ENCODE assay signal across 26 cellular contexts in genomic region chrX:67574696-67575095, GRCh38. TPM values are rescaled to one million over a fixed set of nuclear protein-coding genes. Genes with fewer than 3 reads are reported as not detected.
DNase-seq lines count a peak whose midpoint lies in the region; ATAC-seq and TF ChIP-seq lines count a peak whose summit lies in the region.
"Had no signal": no experiment of that assay in that cellular context is flagged by ENCODE, and none has a peak within 500 bp of the region (broad histone marks: within the 10 kb centered on the region; RNA-seq: fewer than 3 reads in every experiment).

No MANE protein-coding gene starts in this region.

- H3K27ac ChIP-seq in SK-N-MC (peak overlapping the region; percentile 74; the same call in 1 of the 2 replicates), foreskin keratinocyte (no peak overlapping the region)

- no peaks in the 10 kb centered on the region for H3K4me1 ChIP-seq in foreskin keratinocyte

- H3K27me3 Mint-ChIP-seq in HFFc6 (ENCODE audit: insufficient read depth) = no peaks in the 10 kb centered on the region

- ATAC-seq in foreskin keratinocyte (peak; percentile 62), HG02610 (IDR thresholded peaks at IDR 0.05; ENCODE audit: unreplicated experiment) (no peak)
- ATAC-seq in stimulated activated naive CD8-positive, alpha-beta T cell treated with anti-CD3 and anti-CD28 coated beads, Interleukin-15, Interleukin-2, amounts not matched to agents 100 U/mL and 50 U/mL, for 24 hours = no peak
- ATAC-seq: CD8-positive, alpha-beta T cell; Panc1; SK-N-SH treated with all-trans-retinoic acid at 6 μM for 48 hours; T-cell had no signal

- peak overlapping the region; percentile 75 for H3K27ac Mint-ChIP-seq in HFFc6
- H3K27ac Mint-ChIP-seq: CD8-positive, alpha-beta T cell; T-cell had no signal

- H3K36me3 ChIP-seq in SK-N-MC (ENCODE audit: insufficient read depth, low read length) = no peaks in the 10 kb centered on the region
- H3K36me3 ChIP-seq: MG63 had no signal

- H3K9me3 Mint-ChIP-seq in HFFc6 = no peaks in the 10 kb centered on the region
- H3K9me3 Mint-ChIP-seq: CD8-positive, alpha-beta T cell; T-cell had no signal

- H3K4me3 ChIP-seq in SK-N-MC = peak overlapping the region; percentile 43
- H3K4me3 ChIP-seq: MG63 had no signal

- no peaks in the 10 kb centered on the region for H3K27me3 ChIP-seq in foreskin keratinocyte
- H3K27me3 ChIP-seq: MG63 had no signal

- H3K9ac ChIP-seq in SK-N-MC (ENCODE audit: insufficient read length) = no peak overlapping the region

- peak overlapping the region; percentile 50 for H3K4me3 Mint-ChIP-seq in HFFc6
- H3K4me3 Mint-ChIP-seq: CD8-positive, alpha-beta T cell; T-cell had no signal

- TF ChIP-seq CTCF in HFFc6 (IDR thresholded peaks at IDR 0.05) (no peak), foreskin keratinocyte (conservative IDR thresholded peaks at IDR 0.05) (no peak)

- peak; percentile 1 for DNase-seq in COLO829 (ENCODE audit: low spot score)
- peak; percentile 47 for DNase-seq in HFFc6
- DNase-seq in SK-N-MC (ENCODE audit: low read depth, low spot score) = peak; percentile 44
- DNase-seq in foreskin keratinocyte = peak in 1 of 2 donors; percentile 21
- no peak for DNase-seq in NCI-H2107 treated with DMSO at 0.1 percent for 48 hours (lab: John Stamatoyannopoulos, UW; ENCODE audit: unreplicated experiment)
- DNase-seq in stimulated activated naive CD8-positive, alpha-beta T cell treated with anti-CD3 and anti-CD28 coated beads, Interleukin-15, Interleukin-2, amounts not matched to agents 100 U/mL and 50 U/mL, for 24 hours = no peak
- DNase-seq in HuH-7 (ENCODE audit: low spot score) = no peak
- DNase-seq: C1 segment of cervical spinal cord; CD8-positive, alpha-beta T cell; DMS 273 treated with DMSO at 0.1 percent for 48 hours; DMS79; Kasumi-1; MG63; NCI-H1105 treated with DMSO at 0.1 percent for 48 hours; NCI-H146; NCI-H1930; NCI-H446 treated with DMSO at 0.1 percent for 48 hours; NCI-H526; NCI-H82; NK-92 treated with Interleukin-12 subunit alpha and Interleukin-12 subunit beta, amount 100 ng/mL, for 24 hours; SHP77 treated with DMSO at 0.1 percent for 48 hours; T-cell had no signal

- H3K9me3 ChIP-seq in SK-N-MC (ENCODE audit: low read depth, low read length) = no peaks in the 10 kb centered on the region
- H3K9me3 ChIP-seq: MG63 had no signal

- peaks cover 35% of the 10 kb centered on the region for H3K4me1 Mint-ChIP-seq in HFFc6 (ENCODE audit: low read depth)
- H3K4me1 Mint-ChIP-seq: T-cell had no signal

- 0 out of 2 replicates have a peak, but pooled peaks cover 3% of the 10 kb centered on the region for H3K36me3 Mint-ChIP-seq in HFFc6 (ENCODE audit: low read depth)
- H3K36me3 Mint-ChIP-seq: CD8-positive, alpha-beta T cell; T-cell had no signal

RNA-seq across cellular contexts. Expression of gene AR, which starts 30.9 kb away (rescaled TPM):
- total RNA-seq in HFFc6 (2021; fragmentation: NEBNext Ultra II Directional; extraction: Animal tissue kit (Norgen Biotek cat#: 25700)) = 10 to 100 TPM; 12.2 to 18.2 (median 15.5) TPM
- 0.03 and 0.04 TPM in 2 replicates for total RNA-seq in foreskin keratinocyte
- not detected in 2 replicates for polyA plus RNA-seq in foreskin keratinocyte
- total RNA-seq: CD8-positive, alpha-beta T cell; HT-29 had no signal

Comparison
In these comparisons a context has a peak if more than half of its experiments do, and no peak if none do; other contexts are left out.
1. DNase-seq: peak in COLO829 (single experiment), HFFc6 (single experiment) and SK-N-MC (single experiment); none in NCI-H2107 treated with DMSO at 0.1 percent for 48 hours (single experiment), stimulated activated naive CD8-positive, alpha-beta T cell treated with anti-CD3 and anti-CD28 coated beads, Interleukin-15, Interleukin-2, amounts not matched to agents 100 U/mL and 50 U/mL, for 24 hours (single experiment) and HuH-7 (single experiment).
2. RNA of gene AR, which starts 30.9 kb away (total RNA-seq): 12.2 to 18.2 TPM in HFFc6; 0.03 to 0.04 TPM in foreskin keratinocyte; every median in the first group is over 10 times any median in the second.